Comparison of ENCODE assay signal across 22 cellular contexts in genomic region chr7:156096806-156097538, GRCh38.
DNase-seq lines count a peak whose midpoint lies in the region; ATAC-seq and TF ChIP-seq lines count a peak whose summit lies in the region.
"Had no signal": no experiment of that assay in that cellular context is flagged by ENCODE, and none has a peak within 500 bp of the region (broad histone marks: within the 10 kb centered on the region; RNA-seq: fewer than 3 reads in every experiment).

No MANE protein-coding gene starts in this region.

- no peaks in the 10 kb centered on the region for H3K36me3 Mint-ChIP-seq in activated T-cell treated with anti-CD3 and anti-CD28 coated beads, Interleukin-2, amount 50 U/mL, for 4 hours (ENCODE audit: insufficient read depth)
- H3K36me3 Mint-ChIP-seq in activated T-cell treated with anti-CD3 and anti-CD28 coated beads, Interleukin-2, amount 50 U/mL, for 72 hours (ENCODE audit: insufficient read depth in 2 of 2) = no peaks in the 10 kb centered on the region
- no peaks in the 10 kb centered on the region for H3K36me3 Mint-ChIP-seq in GM23338 (ENCODE audit: low read depth)

- H3K27me3 ChIP-seq in MG63 (no peaks in the 10 kb centered on the region), fibroblast of lung (ENCODE audit: control insufficient read depth, insufficient read depth, low read length) (no peaks in the 10 kb centered on the region), SK-N-SH (ENCODE audit: insufficient read depth) (peaks cover 74% of the 10 kb centered on the region), GM23338 (ENCODE audit: insufficient read depth) (no peaks in the 10 kb centered on the region)
- H3K27me3 ChIP-seq: cardiac muscle cell, SJSA1 had no signal

- H3K9me2 ChIP-seq in SK-N-SH = no peaks in the 10 kb centered on the region
- H3K9me2 ChIP-seq in GM23338 (ENCODE audit: insufficient read depth) = no peaks in the 10 kb centered on the region

- 13% methylated on average over 16 of the region's 19 CpGs for WGBS in SK-N-SH (ENCODE audit: low lambda C conversion rate)

- H3F3A ChIP-seq in SK-N-SH (replicated peaks; ENCODE audit: insufficient read depth) (no peaks in the 10 kb centered on the region), GM23338 (replicated peaks; ENCODE audit: low read depth) (no peaks in the 10 kb centered on the region)

- H3K4me3 ChIP-seq in MG63 (no peak overlapping the region), fibroblast of lung (replicated peaks in 1 of 4; ENCODE audit: control extremely low read depth in 1 of 4, insufficient read depth in 1 of 4, low read depth in 3 of 4, low read length in 4 of 4) (no peak overlapping the region), SK-N-SH (ENCODE audit: low read depth in 2 of 2, low read length in 1 of 2) (no peak overlapping the region), GM23338 (no peak overlapping the region)
- H3K4me3 ChIP-seq: A549, cardiac muscle cell, SJSA1, suprapubic skin had no signal

- H3K79me2 ChIP-seq in fibroblast of lung (ENCODE audit: control insufficient read depth, insufficient read depth, low read length) = no peaks in the 10 kb centered on the region
- no peaks in the 10 kb centered on the region for H3K79me2 ChIP-seq in SK-N-SH (ENCODE audit: insufficient read depth)
- no peaks in the 10 kb centered on the region for H3K79me2 ChIP-seq in GM23338 (replicated peaks; ENCODE audit: insufficient read depth)

- H2AFZ ChIP-seq in fibroblast of lung (ENCODE audit: low read length) = no peak overlapping the region
- no peak overlapping the region for H2AFZ ChIP-seq in SK-N-SH (ENCODE audit: low read depth)
- H2AFZ ChIP-seq in GM23338 = no peak overlapping the region

- H3K36me3 ChIP-seq in MG63 (no peaks in the 10 kb centered on the region), fibroblast of lung (ENCODE audit: control insufficient read depth, insufficient read depth, low read length) (no peaks in the 10 kb centered on the region), SK-N-SH (replicated peaks in 1 of 2; ENCODE audit: control insufficient read depth in 1 of 2, insufficient read depth in 2 of 2, low read length in 1 of 2) (no peaks in the 10 kb centered on the region), GM23338 (ENCODE audit: insufficient read depth) (no peaks in the 10 kb centered on the region)
- H3K36me3 ChIP-seq: cardiac muscle cell, SJSA1, suprapubic skin had no signal

- no peaks in the 10 kb centered on the region for H3K9me3 Mint-ChIP-seq in activated T-cell treated with anti-CD3 and anti-CD28 coated beads, Interleukin-2, amount 50 U/mL, for 4 hours
- H3K9me3 Mint-ChIP-seq in activated T-cell treated with anti-CD3 and anti-CD28 coated beads, Interleukin-2, amount 50 U/mL, for 72 hours = peaks cover 0 to 2% of the 10 kb centered on the region in 2 donors
- H3K9me3 Mint-ChIP-seq in GM23338 = peaks cover 4% of the 10 kb centered on the region; the same call in 1 of the 3 replicates
- H3K9me3 Mint-ChIP-seq: activated T-helper 17 cell treated with anti-CD3 and anti-CD28 coated beads, Interleukin-2, amount 50 U/mL, for 72 hours; dendritic cell treated with granulocyte-macrophage colony-stimulating factor and Interleukin-4, amounts not matched to agents 40 ng/mL and 50 ng/mL, for 4 days; T-helper 1 cell treated with Interleukin-12 subunit alpha and Interleukin-12 subunit beta and Interleukin-4 antibody, amounts not matched to agents 30 μg/mL and 1 μg/mL, for 36 hours had no signal

- no peak overlapping the region for H3K27ac Mint-ChIP-seq in activated T-cell treated with anti-CD3 and anti-CD28 coated beads, Interleukin-2, amount 50 U/mL, for 72 hours
- no peak overlapping the region for H3K27ac Mint-ChIP-seq in GM23338
- H3K27ac Mint-ChIP-seq: activated T-helper 17 cell treated with anti-CD3 and anti-CD28 coated beads, Interleukin-2, amount 50 U/mL, for 72 hours; dendritic cell treated with granulocyte-macrophage colony-stimulating factor and Interleukin-4, amounts not matched to agents 40 ng/mL and 50 ng/mL, for 4 days; T-helper 1 cell treated with Interleukin-12 subunit alpha and Interleukin-12 subunit beta and Interleukin-4 antibody, amounts not matched to agents 30 μg/mL and 1 μg/mL, for 36 hours had no signal

- no peak overlapping the region for H3K9ac ChIP-seq in fibroblast of lung (ENCODE audit: insufficient read depth, low read length)
- H3K9ac ChIP-seq in SK-N-SH = no peak overlapping the region

- ATAC-seq in activated T-cell treated with anti-CD3 and anti-CD28 coated beads, Interleukin-2, amount 50 U/mL, for 4 hours = peak; percentile 33 to 34
- ATAC-seq in activated T-cell treated with anti-CD3 and anti-CD28 coated beads, Interleukin-2, amount 50 U/mL, for 72 hours (replicated peaks in 1 of 2) = no peak
- no peak for ATAC-seq in GM23338
- no peak for ATAC-seq in Right ventricle myocardium inferior
- ATAC-seq: A549; activated T-helper 17 cell treated with anti-CD3 and anti-CD28 coated beads, Interleukin-2, amount 50 U/mL, for 72 hours had no signal

- CTCF ChIA-PET in SK-N-SH (lab: Yijun Ruan, JAX) = no interaction called here

- H3K27ac ChIP-seq in fibroblast of lung (ENCODE audit: insufficient read depth, low read length) (no peak overlapping the region), SK-N-SH (ENCODE audit: low read depth in 2 of 2, low read length in 1 of 2) (no peak overlapping the region), GM23338 (ENCODE audit: low read depth) (no peak overlapping the region)
- H3K27ac ChIP-seq: cardiac muscle cell, SJSA1, suprapubic skin had no signal

- DNase-seq in activated T-cell treated with anti-CD3 and anti-CD28 coated beads, Interleukin-2, amount 50 U/mL, for 4 hours = no peak
- no peak for DNase-seq in activated T-cell treated with anti-CD3 and anti-CD28 coated beads, Interleukin-2, amount 50 U/mL, for 72 hours
- DNase-seq in MG63 = peak; percentile 70
- DNase-seq in fibroblast of lung (ENCODE audit: low read depth in 2 of 2) = peak; percentile 7 to 32
- DNase-seq in renal cortical epithelial cell (ENCODE audit: low read depth) = peak; percentile 82
- DNase-seq in SK-N-SH = no peak
- DNase-seq in GM23338 (ENCODE audit: low spot score) = no peak
- DNase-seq in Right ventricle myocardium inferior (ENCODE audit: missing footprints) = no peak
- DNase-seq: activated CD4-positive, alpha-beta T cell treated with anti-CD3 and anti-CD28 coated beads for 4 hours; COR-L47; KG1; NCI-H1694 treated with DMSO at 0.1 percent for 48 hours; NCI-H526 treated with DMSO at 0.1 percent for 48 hours; small intestine; stimulated activated CD4-positive, alpha-beta T cell treated with anti-CD3 and anti-CD28 coated beads, Interleukin-1b, Interleukin-23, amount 100 ng/mL, for 48 hours had no signal

- intact Hi-C loops in Right ventricle myocardium inferior (cut with DNase I) = no loop called here

- H3K4me1 ChIP-seq in fibroblast of lung (ENCODE audit: control insufficient read depth, extremely low read depth, insufficient read depth, low read length) = no peaks in the 10 kb centered on the region
- no peaks in the 10 kb centered on the region for H3K4me1 ChIP-seq in SK-N-SH (ENCODE audit: control insufficient read depth in 1 of 2, insufficient read depth in 2 of 2, low read depth in 1 of 2, low read length in 1 of 2)
- no peaks in the 10 kb centered on the region for H3K4me1 ChIP-seq in GM23338 (ENCODE audit: insufficient read depth)
- H3K4me1 ChIP-seq: SJSA1, suprapubic skin had no signal

- peaks cover 7% of the 10 kb centered on the region for H3K27me3 Mint-ChIP-seq in activated T-cell treated with anti-CD3 and anti-CD28 coated beads, Interleukin-2, amount 50 U/mL, for 4 hours (ENCODE audit: low read depth)
- H3K27me3 Mint-ChIP-seq in activated T-cell treated with anti-CD3 and anti-CD28 coated beads, Interleukin-2, amount 50 U/mL, for 72 hours (ENCODE audit: low read depth) = peaks cover 6% of the 10 kb centered on the region
- peaks cover 9% of the 10 kb centered on the region for H3K27me3 Mint-ChIP-seq in GM23338 (ENCODE audit: insufficient read depth, low read depth, poor library complexity)
- H3K27me3 Mint-ChIP-seq: dendritic cell treated with granulocyte-macrophage colony-stimulating factor and Interleukin-4, amounts not matched to agents 40 ng/mL and 50 ng/mL, for 4 days had no signal

- TF ChIP-seq CTCF in fibroblast of lung (conservative IDR thresholded peaks at IDR 0.05 in 1 of 2, IDR thresholded peaks at IDR 0.05 in 1 of 2; ENCODE audit: low read depth in 1 of 2, low read length in 2 of 2) (no peak), SK-N-SH (IDR thresholded peaks at IDR 0.05) (no peak), GM23338 (conservative IDR thresholded peaks at IDR 0.05; ENCODE audit: low read depth in 2 of 2) (no peak)

- TF ChIP-seq RAD21 in SK-N-SH (IDR thresholded peaks at IDR 0.05; ENCODE audit: low read length) = no peak

- POLR2A ChIA-PET in SK-N-SH (lab: Yijun Ruan, JAX) = no interaction called here

- H3K4me2 ChIP-seq in fibroblast of lung (ENCODE audit: extremely low read depth, insufficient read depth, low read length) = no peak overlapping the region
- H3K4me2 ChIP-seq in SK-N-SH = no peak overlapping the region
- H3K4me2 ChIP-seq in GM23338 = no peak overlapping the region

- peaks cover 5% of the 10 kb centered on the region for H3K4me1 Mint-ChIP-seq in activated T-cell treated with anti-CD3 and anti-CD28 coated beads, Interleukin-2, amount 50 U/mL, for 4 hours (ENCODE audit: low read depth)
- H3K4me1 Mint-ChIP-seq in activated T-cell treated with anti-CD3 and anti-CD28 coated beads, Interleukin-2, amount 50 U/mL, for 72 hours (ENCODE audit: low read depth) = peaks cover 22% of the 10 kb centered on the region
- H3K4me1 Mint-ChIP-seq in GM23338 = peaks cover 11% of the 10 kb centered on the region; the same call in 2 of the 3 replicates
- H3K4me1 Mint-ChIP-seq: activated T-helper 17 cell treated with anti-CD3 and anti-CD28 coated beads, Interleukin-2, amount 50 U/mL, for 72 hours had no signal

- H4K20me1 ChIP-seq in fibroblast of lung (ENCODE audit: control insufficient read depth, extremely low read depth, insufficient read depth, low read length) (no peaks in the 10 kb centered on the region), SK-N-SH (ENCODE audit: insufficient read depth) (no peaks in the 10 kb centered on the region), GM23338 (replicated peaks; ENCODE audit: insufficient read depth) (no peaks in the 10 kb centered on the region)

- H3K9me3 ChIP-seq in MG63 (no peaks in the 10 kb centered on the region), fibroblast of lung (ENCODE audit: control insufficient read depth, insufficient read depth, low read depth, low read length) (peaks cover 3% of the 10 kb centered on the region), SK-N-SH (no peaks in the 10 kb centered on the region)
- H3K9me3 ChIP-seq: A549, SJSA1 had no signal

- no peak overlapping the region for H3K4me3 Mint-ChIP-seq in activated T-cell treated with anti-CD3 and anti-CD28 coated beads, Interleukin-2, amount 50 U/mL, for 4 hours
- no peak overlapping the region for H3K4me3 Mint-ChIP-seq in activated T-cell treated with anti-CD3 and anti-CD28 coated beads, Interleukin-2, amount 50 U/mL, for 72 hours
- H3K4me3 Mint-ChIP-seq in GM23338 = no peak overlapping the region
- H3K4me3 Mint-ChIP-seq: activated T-helper 17 cell treated with anti-CD3 and anti-CD28 coated beads, Interleukin-2, amount 50 U/mL, for 72 hours; dendritic cell treated with granulocyte-macrophage colony-stimulating factor and Interleukin-4, amounts not matched to agents 40 ng/mL and 50 ng/mL, for 4 days; T-helper 1 cell treated with Interleukin-12 subunit alpha and Interleukin-12 subunit beta and Interleukin-4 antibody, amounts not matched to agents 30 μg/mL and 1 μg/mL, for 36 hours had no signal

- no peak for TF ChIP-seq EP300 in SK-N-SH (IDR thresholded peaks at IDR 0.05; ENCODE audit: borderline replicate concordance in 1 of 2, low read depth in 1 of 2, low read length in 1 of 2)

Comparison
In these comparisons a context has a peak if more than half of its experiments do, and no peak if none do; other contexts are left out.
1. ATAC-seq: peak in activated T-cell treated with anti-CD3 and anti-CD28 coated beads, Interleukin-2, amount 50 U/mL, for 4 hours (2 of 2); none in activated T-cell treated with anti-CD3 and anti-CD28 coated beads, Interleukin-2, amount 50 U/mL, for 72 hours (0 of 2), GM23338 (single experiment) and Right ventricle myocardium inferior (single experiment).
2. DNase-seq: peak in MG63 (single experiment), fibroblast of lung (2 of 2) and renal cortical epithelial cell (single experiment); none in activated T-cell treated with anti-CD3 and anti-CD28 coated beads, Interleukin-2, amount 50 U/mL, for 4 hours (single experiment), activated T-cell treated with anti-CD3 and anti-CD28 coated beads, Interleukin-2, amount 50 U/mL, for 72 hours (0 of 2), SK-N-SH (single experiment), GM23338 (single experiment) and Right ventricle myocardium inferior (single experiment).